1 cellular context compared by ENCODE assay signal in the genomic region with DNA sequence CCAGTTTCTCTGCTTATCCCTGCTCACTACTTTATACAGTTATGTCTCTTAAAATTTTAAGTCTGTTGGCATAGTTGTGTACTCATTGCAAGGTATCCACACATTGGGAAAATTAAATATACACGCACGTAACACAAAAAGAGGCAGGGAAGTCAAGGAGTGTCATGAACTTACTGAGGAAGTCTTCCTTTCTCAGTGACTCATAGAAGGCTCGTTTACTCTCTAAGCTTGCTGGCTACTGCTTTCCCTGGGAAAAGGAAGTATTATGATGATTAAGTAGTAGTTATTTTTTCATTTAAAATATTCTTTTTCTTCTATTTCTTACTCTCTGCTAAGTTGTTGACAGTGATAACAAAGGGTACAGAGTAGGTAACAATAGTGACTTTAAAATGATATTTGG.
TF ChIP-seq lines count a peak whose summit lies in the region.

No MANE protein-coding gene starts in this region.

TF ChIP-seq in IMR-90, 13 proteins besides CTCF, POLR2A, EP300 and RAD21:
- TF ChIP-seq, protein P1, sequence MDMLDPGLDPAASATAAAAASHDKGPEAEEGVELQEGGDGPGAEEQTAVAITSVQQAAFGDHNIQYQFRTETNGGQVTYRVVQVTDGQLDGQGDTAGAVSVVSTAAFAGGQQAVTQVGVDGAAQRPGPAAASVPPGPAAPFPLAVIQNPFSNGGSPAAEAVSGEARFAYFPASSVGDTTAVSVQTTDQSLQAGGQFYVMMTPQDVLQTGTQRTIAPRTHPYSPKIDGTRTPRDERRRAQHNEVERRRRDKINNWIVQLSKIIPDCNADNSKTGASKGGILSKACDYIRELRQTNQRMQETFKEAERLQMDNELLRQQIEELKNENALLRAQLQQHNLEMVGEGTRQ (IDR thresholded peaks at IDR 0.05; ENCODE audit: low read depth, low read length), result no peak
- TF ChIP-seq MAZ (IDR thresholded peaks at IDR 0.05; ENCODE audit: borderline replicate concordance, low read depth, low read length) (no peak), RFX5 (IDR thresholded peaks at IDR 0.05; ENCODE audit: low read depth, low read length) (no peak), MAFK (IDR thresholded peaks at IDR 0.05; ENCODE audit: low read depth, low read length) (no peak), BHLHE40 (IDR thresholded peaks at IDR 0.05; ENCODE audit: low read depth, low read length) (no peak), NFE2L2 (IDR thresholded peaks at IDR 0.05; ENCODE audit: low read depth, low read length) (no peak), RCOR1 (IDR thresholded peaks at IDR 0.05; ENCODE audit: insufficient replicate concordance, low read length) (no peak), FOS (IDR thresholded peaks at IDR 0.05; ENCODE audit: low read depth, low read length) (no peak), SMC3 (IDR thresholded peaks at IDR 0.05; ENCODE audit: low read depth, low read length) (no peak), CEBPB (IDR thresholded peaks at IDR 0.05; ENCODE audit: low read depth, low read length) (no peak), MXI1 (IDR thresholded peaks at IDR 0.05; ENCODE audit: borderline replicate concordance, low read depth, low read length) (no peak), CHD1 (IDR thresholded peaks at IDR 0.05; ENCODE audit: low read depth, low read length) (no peak)
- TF ChIP-seq, protein P2, sequence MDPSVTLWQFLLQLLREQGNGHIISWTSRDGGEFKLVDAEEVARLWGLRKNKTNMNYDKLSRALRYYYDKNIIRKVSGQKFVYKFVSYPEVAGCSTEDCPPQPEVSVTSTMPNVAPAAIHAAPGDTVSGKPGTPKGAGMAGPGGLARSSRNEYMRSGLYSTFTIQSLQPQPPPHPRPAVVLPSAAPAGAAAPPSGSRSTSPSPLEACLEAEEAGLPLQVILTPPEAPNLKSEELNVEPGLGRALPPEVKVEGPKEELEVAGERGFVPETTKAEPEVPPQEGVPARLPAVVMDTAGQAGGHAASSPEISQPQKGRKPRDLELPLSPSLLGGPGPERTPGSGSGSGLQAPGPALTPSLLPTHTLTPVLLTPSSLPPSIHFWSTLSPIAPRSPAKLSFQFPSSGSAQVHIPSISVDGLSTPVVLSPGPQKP (IDR thresholded peaks at IDR 0.05; ENCODE audit: borderline replicate concordance, low read depth, low read length), result no peak
